1 cellular context compared by ENCODE assay signal in genomic region chr18:52582516-52582915, GRCh38.
TF ChIP-seq lines count a peak whose summit lies in the region.

No MANE protein-coding gene starts in this region.

TF ChIP-seq in H1, 55 proteins besides CTCF, POLR2A, EP300 and RAD21:
- TF ChIP-seq ZNF274 (IDR thresholded peaks at IDR 0.05; ENCODE audit: borderline replicate concordance, extremely low read depth, low read length), result no peak
- TF ChIP-seq NRF1 (IDR thresholded peaks at IDR 0.05; ENCODE audit: low read depth, low read length), result no peak
- no peak for TF ChIP-seq TAF7 (optimal IDR thresholded peaks at IDR 0.05; ENCODE audit: borderline replicate concordance, low read depth, low read length)
- no peak for TF ChIP-seq E2F6 (IDR thresholded peaks at IDR 0.05)
- no peak for TF ChIP-seq POLR2AphosphoS5 (IDR thresholded peaks at IDR 0.05; ENCODE audit: low read depth, low read length)
- TF ChIP-seq RBBP5 (IDR thresholded peaks at IDR 0.05; ENCODE audit: borderline replicate concordance, low read depth, low read length), result no peak
- no peak for TF ChIP-seq ATF2 (IDR thresholded peaks at IDR 0.05; ENCODE audit: low read length)
- no peak for TF ChIP-seq SIN3A (conservative IDR thresholded peaks at IDR 0.05 in 1 of 2, IDR thresholded peaks at IDR 0.05 in 1 of 2; ENCODE audit: low read depth in 1 of 2, low read length in 2 of 2)
- no peak for TF ChIP-seq GABPA (IDR thresholded peaks at IDR 0.05; ENCODE audit: borderline replicate concordance, insufficient read depth, low read length)
